In genomic region chr11:120112174-120112796, GRCh38 we compare ENCODE assay signal across 23 cellular contexts. TPM values are rescaled to one million over a fixed set of nuclear protein-coding genes. Genes with fewer than 3 reads are reported as not detected.
A peak's percentile ranks its signal among the peaks of the same experiment; 100 is the strongest.
DNase-seq lines count a peak whose midpoint lies in the region; ATAC-seq and TF ChIP-seq lines count a peak whose summit lies in the region.
"Had no signal": no experiment of that assay in that cellular context is flagged by ENCODE, and none has a peak within 500 bp of the region (broad histone marks: within the 10 kb centered on the region; RNA-seq: fewer than 3 reads in every experiment).

No MANE protein-coding gene starts in this region.

- TF ChIP-seq CTCF in GM12864 (IDR thresholded peaks at IDR 0.05; ENCODE audit: low read depth, low read length, missing control alignments), result peak; percentile 26
- peak; percentile 39 for TF ChIP-seq CTCF in Loucy (conservative IDR thresholded peaks at IDR 0.05; ENCODE audit: low read length)
- TF ChIP-seq CTCF in WERI-Rb-1 (IDR thresholded peaks at IDR 0.05; ENCODE audit: low read depth, low read length), result peak; percentile 52
- peak; percentile 15 for TF ChIP-seq CTCF in neural cell (IDR thresholded peaks at IDR 0.05; ENCODE audit: poor library complexity, severe bottlenecking)
- TF ChIP-seq CTCF in upper lobe of left lung (IDR thresholded peaks at IDR 0.05), result no peak
- no peak for TF ChIP-seq CTCF in Peyer's patch (IDR thresholded peaks at IDR 0.05)

- H3K4me2 ChIP-seq in Loucy (ENCODE audit: low read depth, low read length, poor library complexity, severe bottlenecking) (no peak overlapping the region), neural cell (ENCODE audit: low read length) (no peak overlapping the region)
- H3K4me2 ChIP-seq: KMS-11 had no signal

- H3K4me1 ChIP-seq in Loucy (ENCODE audit: insufficient read depth, low read length, poor library complexity, severe bottlenecking) (no peaks in the 10 kb centered on the region), upper lobe of left lung (no peaks in the 10 kb centered on the region), Peyer's patch (no peaks in the 10 kb centered on the region)
- H3K4me1 ChIP-seq: heart left ventricle, transverse colon had no signal

- H3K79me2 ChIP-seq in Loucy (ENCODE audit: insufficient read depth, low read length) (no peaks in the 10 kb centered on the region), neural cell (replicated peaks; ENCODE audit: insufficient read depth, low read length) (no peaks in the 10 kb centered on the region)

- H3K9me3 ChIP-seq in Loucy (ENCODE audit: insufficient read depth, low read depth, low read length) (no peaks in the 10 kb centered on the region), WERI-Rb-1 (ENCODE audit: severe bottlenecking) (no peaks in the 10 kb centered on the region), neural cell (ENCODE audit: low read length) (no peaks in the 10 kb centered on the region), upper lobe of left lung (no peaks in the 10 kb centered on the region), Peyer's patch (no peaks in the 10 kb centered on the region)
- H3K9me3 ChIP-seq: heart left ventricle, transverse colon had no signal

- H3K4me3 ChIP-seq in GM12864 (ENCODE audit: low read depth, low read length) (no peak overlapping the region), Loucy (ENCODE audit: low read length, poor library complexity, severe bottlenecking) (no peak overlapping the region), WERI-Rb-1 (ENCODE audit: low read depth, low read length) (no peak overlapping the region), neural cell (ENCODE audit: low read length) (no peak overlapping the region), upper lobe of left lung (no peak overlapping the region), Peyer's patch (no peak overlapping the region)
- H3K4me3 ChIP-seq: GM12878, heart left ventricle, skin epidermis, transverse colon had no signal

- H3K9me2 ChIP-seq in Loucy (replicated peaks; ENCODE audit: low read depth, low read length) (no peaks in the 10 kb centered on the region), neural cell (ENCODE audit: insufficient read depth, low read length) (no peaks in the 10 kb centered on the region)

- H4K20me1 ChIP-seq in Loucy (ENCODE audit: insufficient read depth, low read length, poor library complexity, severe bottlenecking) (no peaks in the 10 kb centered on the region), neural cell (ENCODE audit: insufficient read depth) (no peaks in the 10 kb centered on the region)

- no peak for TF ChIP-seq POLR2A in upper lobe of left lung (IDR thresholded peaks at IDR 0.05)
- TF ChIP-seq POLR2A in Peyer's patch (IDR thresholded peaks at IDR 0.05), result no peak

- no peak for TF ChIP-seq RAD21 in neural cell (conservative IDR thresholded peaks at IDR 0.05)

- DNase-seq in GM12864 (ENCODE audit: low read depth) (no peak), WERI-Rb-1 (no peak), upper lobe of left lung (no peak), NCI-H1694 treated with DMSO at 0.1 percent for 48 hours (lab: John Stamatoyannopoulos, UW) (no peak), Peyer's patch (no peak)
- DNase-seq: activated CD4-positive, alpha-beta T cell treated with anti-CD3 and anti-CD28 coated beads for 1 hour; activated T-cell treated with anti-CD3 and anti-CD28 coated beads, Interleukin-2, amount 50 U/mL, for 72 hours; CD8-positive, alpha-beta memory T cell; HCEC 1CT; heart left ventricle; naive B cell; NCI-H1092 treated with DMSO at 0.1 percent for 48 hours; NCI-H526; stimulated activated CD4-positive, alpha-beta T cell treated with anti-CD3 and anti-CD28 coated beads, Interleukin-2, amount 100 ng/mL, for 48 hours; transverse colon had no signal

- H3K36me3 ChIP-seq in Loucy (ENCODE audit: insufficient read depth, low read length) (no peaks in the 10 kb centered on the region), WERI-Rb-1 (no peaks in the 10 kb centered on the region), neural cell (ENCODE audit: insufficient read depth, low read length) (no peaks in the 10 kb centered on the region), upper lobe of left lung (no peaks in the 10 kb centered on the region), Peyer's patch (no peaks in the 10 kb centered on the region)
- H3K36me3 ChIP-seq: heart left ventricle, transverse colon had no signal

- no peak for TF ChIP-seq EP300 in neural cell (conservative IDR thresholded peaks at IDR 0.05; ENCODE audit: poor library complexity, severe bottlenecking)
- no peak for TF ChIP-seq EP300 in upper lobe of left lung (IDR thresholded peaks at IDR 0.05)

- no peak overlapping the region for H3K9ac ChIP-seq in Loucy (ENCODE audit: low read depth, low read length, poor library complexity, severe bottlenecking)
- H3K9ac ChIP-seq in neural cell (ENCODE audit: low read length), result no peak overlapping the region
- H3K9ac ChIP-seq: KMS-11 had no signal

- WGBS in upper lobe of left lung, 2 donors, result 68% methylated on average over 14 to 15 of the region's 15 CpGs

- H2AFZ ChIP-seq in Loucy (ENCODE audit: low read length) (no peak overlapping the region), neural cell (ENCODE audit: low read depth, low read length) (no peak overlapping the region)

- H3K27me3 ChIP-seq in Loucy (ENCODE audit: insufficient read depth, low read length, poor library complexity, severe bottlenecking) (no peaks in the 10 kb centered on the region), WERI-Rb-1 (ENCODE audit: insufficient read depth, low read depth, severe bottlenecking) (no peaks in the 10 kb centered on the region), neural cell (ENCODE audit: insufficient read depth, low read depth, low read length) (no peaks in the 10 kb centered on the region), upper lobe of left lung (no peaks in the 10 kb centered on the region), Peyer's patch (no peaks in the 10 kb centered on the region)
- H3K27me3 ChIP-seq: transverse colon had no signal

- no peak for ATAC-seq in upper lobe of left lung (ENCODE audit: low FRiP score in 2 of 2)
- ATAC-seq in GM21423 (IDR thresholded peaks at IDR 0.05; ENCODE audit: unreplicated experiment), result no peak
- ATAC-seq: activated naive CD4-positive, alpha-beta T cell treated with anti-CD3 and anti-CD28 coated beads, Interleukin-2, amount 50 U/mL, for 72 hours; activated T-cell treated with anti-CD3 and anti-CD28 coated beads, Interleukin-2, amount 50 U/mL, for 72 hours; GM12878 had no signal

- H3K27ac ChIP-seq in WERI-Rb-1 (no peak overlapping the region), neural cell (ENCODE audit: low read length) (no peak overlapping the region), upper lobe of left lung (no peak overlapping the region), Peyer's patch (no peak overlapping the region)
- H3K27ac ChIP-seq: heart left ventricle, KMS-11, skin epidermis, transverse colon had no signal

- H3F3A ChIP-seq in Loucy (ENCODE audit: low read depth) (no peaks in the 10 kb centered on the region), neural cell (ENCODE audit: insufficient read depth, low read length, poor library complexity, severe bottlenecking) (no peaks in the 10 kb centered on the region)

TF ChIP-seq in neural cell, 6 proteins besides CTCF, POLR2A, EP300 and RAD21:
- no peak for TF ChIP-seq TAF1 (IDR thresholded peaks at IDR 0.05; ENCODE audit: low read depth)
- no peak for TF ChIP-seq REST (IDR thresholded peaks at IDR 0.05; ENCODE audit: borderline replicate concordance)
- no peak for TF ChIP-seq MXI1 (conservative IDR thresholded peaks at IDR 0.05; ENCODE audit: poor library complexity, severe bottlenecking)
- no peak for TF ChIP-seq SMC3 (conservative IDR thresholded peaks at IDR 0.05; ENCODE audit: poor library complexity)
- no peak for TF ChIP-seq EZH2 (IDR thresholded peaks at IDR 0.05; ENCODE audit: borderline replicate concordance, insufficient read depth, low read length, poor library complexity, severe bottlenecking)
- no peak for TF ChIP-seq POLR2AphosphoS5 (IDR thresholded peaks at IDR 0.05)

RNA-seq across cellular contexts. Expression of gene TRIM29, which starts 25.6 kb away (rescaled TPM):
- 0.56 and 0.82 TPM in 2 replicates for polyA plus RNA-seq in neural cell
- 0.49 and 0.81 TPM in 2 replicates for polyA minus RNA-seq in neural cell
- total RNA-seq in upper lobe of left lung (10 to 100 TPM in 2 of 6 donors, 1 to 10 TPM in 4; 2.3 to 36.7 (median 8.4) TPM), Peyer's patch (10 to 100 TPM in 1 of 4 donors, 1 to 10 TPM in 3; 7.8 to 33.3 (median 9.1) TPM)
- total RNA-seq: activated CD8-positive, alpha-beta memory T cell treated with anti-CD3 and anti-CD28 coated beads for 36 hours; activated naive CD4-positive, alpha-beta T cell treated with anti-CD3 and anti-CD28 coated beads, Interleukin-2, amount 50 U/mL, for 72 hours; activated T-cell treated with anti-CD3 and anti-CD28 coated beads, Interleukin-2, amount 50 U/mL, for 72 hours; CD8-positive, alpha-beta memory T cell; GM12878 had no signal
- polyA plus RNA-seq: CD8-positive, alpha-beta memory T cell had no signal

Comparison
In these comparisons a context has a peak if more than half of its experiments do, and no peak if none do; other contexts are left out.
1. CTCF ChIP-seq: peak in GM12864 (single experiment), Loucy (single experiment), WERI-Rb-1 (single experiment) and neural cell (single experiment); none in upper lobe of left lung (0 of 6) and Peyer's patch (0 of 6).